ENCODE assay signal across 13 cellular contexts in the genomic region with DNA sequence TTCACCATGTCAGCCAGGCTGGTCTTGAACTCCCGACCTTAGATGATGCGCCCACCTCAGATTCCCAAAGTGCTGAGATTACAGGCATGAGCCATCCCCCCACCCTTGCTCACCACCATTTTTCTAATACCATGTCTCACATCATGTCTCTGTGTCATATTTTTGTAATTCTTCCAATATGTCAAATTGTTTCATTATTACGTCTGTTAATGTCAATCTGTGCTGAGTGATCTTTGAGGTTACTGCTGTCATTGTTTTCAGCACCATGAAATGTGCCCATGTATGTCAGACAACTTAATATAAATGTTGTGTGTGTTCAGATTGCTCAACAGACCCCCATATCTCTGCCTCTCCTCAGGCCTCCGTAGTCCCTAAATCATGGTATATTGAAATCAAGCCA.
"Had no signal": no experiment of that assay in that cellular context is flagged by ENCODE, and none has a peak within 500 bp of the region (broad histone marks: within the 10 kb centered on the region; RNA-seq: fewer than 3 reads in every experiment).

No MANE protein-coding gene starts in this region.

- H3K27ac ChIP-seq: colonic mucosa, coronary artery, dorsolateral prefrontal cortex, epithelial cell of prostate, esophagus muscularis mucosa, esophagus squamous epithelium, foreskin keratinocyte, gastrocnemius medialis, gastroesophageal sphincter, heart left ventricle, heart right ventricle had no signal

- ATAC-seq: effector memory CD8-positive, alpha-beta T cell; esophagus mucosa; foreskin keratinocyte; gastrocnemius medialis; gastroesophageal sphincter; heart left ventricle; heart right ventricle had no signal

- H3K27me3 ChIP-seq: colonic mucosa, dorsolateral prefrontal cortex, esophagus muscularis mucosa, esophagus squamous epithelium, foreskin keratinocyte, gastrocnemius medialis, gastroesophageal sphincter, heart left ventricle, heart right ventricle had no signal

- H3K4me3 ChIP-seq: colonic mucosa, coronary artery, dorsolateral prefrontal cortex, esophagus muscularis mucosa, esophagus squamous epithelium, gastrocnemius medialis, gastroesophageal sphincter, heart left ventricle, heart right ventricle had no signal

- H3K9me3 ChIP-seq: colonic mucosa, esophagus muscularis mucosa, esophagus squamous epithelium, gastrocnemius medialis, gastroesophageal sphincter, heart left ventricle, heart right ventricle had no signal

- H3K36me3 ChIP-seq: colonic mucosa, esophagus muscularis mucosa, esophagus squamous epithelium, gastrocnemius medialis, gastroesophageal sphincter, heart left ventricle, heart right ventricle had no signal
